ENCODE assay signal across 28 cellular contexts in the genomic region with DNA sequence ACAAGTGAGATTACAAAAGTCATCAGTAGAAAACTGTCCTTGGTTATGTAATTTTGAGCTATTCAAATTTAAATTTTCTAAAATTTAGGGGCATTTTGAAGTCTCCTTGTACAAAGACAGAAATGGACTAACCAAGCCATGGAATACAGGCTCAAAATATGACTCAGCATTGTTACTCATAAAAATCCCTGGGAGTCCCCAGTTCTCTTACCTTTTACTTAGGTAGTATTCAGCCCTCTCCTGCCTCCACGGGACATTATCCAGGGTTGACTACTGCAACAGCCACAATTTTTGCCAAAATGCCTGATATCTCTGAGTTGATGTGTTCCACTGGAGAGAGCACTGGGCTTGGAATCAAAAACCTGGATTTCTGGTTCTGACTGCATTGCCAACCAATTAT. TPM values are rescaled to one million over a fixed set of nuclear protein-coding genes. Genes with fewer than 3 reads are reported as not detected.
DNase-seq lines count a peak whose midpoint lies in the region; ATAC-seq, FAIRE-seq and TF ChIP-seq lines count a peak whose summit lies in the region.
"Had no signal": no experiment of that assay in that cellular context is flagged by ENCODE, and none has a peak within 500 bp of the region (broad histone marks: within the 10 kb centered on the region; RNA-seq: fewer than 3 reads in every experiment).

No MANE protein-coding gene starts in this region.

- H3K9me3 Mint-ChIP-seq in CD8-positive, alpha-beta memory T cell: no peaks in the 10 kb centered on the region
- H3K9me3 Mint-ChIP-seq: CD14-positive monocyte, H9 had no signal

- CTCF ChIA-PET in GM12878 (lab: Yijun Ruan, JAX): interaction anchor here (1.2 to 4.5 kb wide), 7 partner anchors 8 to 87 kb away, joined by 3 to 52 read pairs (median 7); no protein-coding TSS in a partner anchor
- CTCF ChIA-PET in CD8-positive, alpha-beta memory T cell (lab: Charles Lee): no interaction called here

- DNase-seq in ELR (ENCODE audit: low read depth): peak; percentile 6
- no peak for DNase-seq in GM12878 (ENCODE audit: low read depth, low spot score)
- peak in 1 of 2 donors; percentile 43 for DNase-seq in foreskin keratinocyte
- no peak for DNase-seq in SW480 (ENCODE audit: low spot score)
- no peak for DNase-seq in gastrocnemius medialis
- DNase-seq in CD8-positive, alpha-beta memory T cell: no peak
- DNase-seq: 8988T, ACHN, BE2C, Calu3, DMS153, DND-41, GM23248, H9, Kasumi-1, MG63, NCI-H1105 treated with DMSO at 0.1 percent for 48 hours, NCI-H146, NCI-H2029, NCI-H446, NCI-H524 treated with DMSO at 0.1 percent for 48 hours, NCI-H774, SJCRH30 had no signal

- H3K4me1 ChIP-seq in GM12878 (ENCODE audit: control insufficient read depth, insufficient read depth, low read length) (peaks cover 58% of the 10 kb centered on the region), foreskin keratinocyte (no peaks in the 10 kb centered on the region), gastrocnemius medialis (no peaks in the 10 kb centered on the region)
- H3K4me1 ChIP-seq in CD8-positive, alpha-beta memory T cell (ENCODE audit: insufficient read depth, low read length): no peaks in the 10 kb centered on the region
- H3K4me1 ChIP-seq: BE2C, SJCRH30 had no signal

- H3K36me3 ChIP-seq in GM12878 (ENCODE audit: control insufficient read depth in 2 of 2, insufficient read depth in 2 of 2, low read length in 1 of 2): no peaks in the 10 kb centered on the region
- H3K36me3 ChIP-seq in gastrocnemius medialis: no peaks in the 10 kb centered on the region
- no peaks in the 10 kb centered on the region for H3K36me3 ChIP-seq in CD8-positive, alpha-beta memory T cell (ENCODE audit: insufficient read depth, low read length)
- H3K36me3 ChIP-seq: BE2C, MG63, SJCRH30 had no signal

- no peak overlapping the region for H3K9ac ChIP-seq in GM12878 (ENCODE audit: control insufficient read depth, insufficient read depth, low read length)
- H3K9ac ChIP-seq: GM23248 had no signal

- H3K4me3 ChIP-seq in GM12878 (no peak overlapping the region), gastrocnemius medialis (no peak overlapping the region)
- no peak overlapping the region for H3K4me3 ChIP-seq in CD8-positive, alpha-beta memory T cell (ENCODE audit: low read length)
- H3K4me3 ChIP-seq: GM23248, MG63, SJCRH30 had no signal

- no peaks in the 10 kb centered on the region for H3K79me2 ChIP-seq in GM12878 (ENCODE audit: control insufficient read depth, insufficient read depth, low read length)

- TF ChIP-seq RAD21 in GM12878 (IDR thresholded peaks at IDR 0.05; ENCODE audit: insufficient read depth, low read depth, low read length): peak; percentile 7; the same call in 1 of the 2 replicates

- H3K27me3 ChIP-seq in GM12878 (replicated peaks in 1 of 2; ENCODE audit: control insufficient read depth in 2 of 2, insufficient read depth in 2 of 2, low read length in 1 of 2): no peaks in the 10 kb centered on the region
- H3K27me3 ChIP-seq in foreskin keratinocyte: no peaks in the 10 kb centered on the region
- H3K27me3 ChIP-seq in gastrocnemius medialis: no peaks in the 10 kb centered on the region
- no peaks in the 10 kb centered on the region for H3K27me3 ChIP-seq in CD8-positive, alpha-beta memory T cell (ENCODE audit: insufficient read depth, low read length, poor library complexity, severe bottlenecking)
- H3K27me3 ChIP-seq: BE2C, MG63, SJCRH30 had no signal

- H2AFZ ChIP-seq in GM12878 (ENCODE audit: control insufficient read depth, low read depth, low read length): no peak overlapping the region
- H2AFZ ChIP-seq: GM23248 had no signal

- H3K27ac ChIP-seq in GM12878 (ENCODE audit: control insufficient read depth, insufficient read depth) (peak overlapping the region; percentile 49; the same call in 1 of the 2 replicates), foreskin keratinocyte (no peak overlapping the region), gastrocnemius medialis (no peak overlapping the region)
- H3K27ac ChIP-seq in CD8-positive, alpha-beta memory T cell (ENCODE audit: low read depth, low read length): no peak overlapping the region
- H3K27ac ChIP-seq: GM23248, SJCRH30 had no signal

- ATAC-seq in HG02759 (IDR thresholded peaks at IDR 0.05; ENCODE audit: unreplicated experiment) (peak; percentile 33), GM12878 (peak; percentile 34), foreskin keratinocyte (peak; percentile 84), gastrocnemius medialis (no peak), GM18517 (IDR thresholded peaks at IDR 0.05; ENCODE audit: unreplicated experiment) (no peak)
- ATAC-seq: Right ventricle myocardium inferior, SK-N-SH treated with all-trans-retinoic acid at 6 μM for 48 hours had no signal

- H3K27me3 Mint-ChIP-seq in CD8-positive, alpha-beta memory T cell: peaks cover 8 to 35% of the 10 kb centered on the region in 2 donors

- intact Hi-C loops in GM12878 (cut with micrococcal nuclease; ENCODE audit: unreplicated experiment): loop anchor here (1.0 to 10.0 kb wide), 2 partner anchors 46 to 710 kb away; no protein-coding TSS in a partner anchor
- intact Hi-C loops in gastrocnemius medialis (cut with DNase I; ENCODE audit: low total_unique reads): no loop called here

- TF ChIP-seq CTCF in GM12878 (IDR thresholded peaks at IDR 0.05 in 2 of 3, conservative IDR thresholded peaks at IDR 0.05 in 1 of 3; ENCODE audit: control insufficient read depth in 2 of 3, extremely low read depth in 1 of 3, insufficient read depth in 1 of 3, low read depth in 3 of 3, low read length in 3 of 3) (no peak; a peak in 1 of 6 replicates), foreskin keratinocyte (conservative IDR thresholded peaks at IDR 0.05) (no peak), gastrocnemius medialis (IDR thresholded peaks at IDR 0.05 in 4 of 5, conservative IDR thresholded peaks at IDR 0.05 in 1 of 5) (no peak)

- FAIRE-seq in GM12878 (lab: Jason Lieb, UNC): no peak

- no peaks in the 10 kb centered on the region for H3K36me3 Mint-ChIP-seq in CD8-positive, alpha-beta memory T cell
- H3K36me3 Mint-ChIP-seq: CD14-positive monocyte had no signal

- 0% methylated on average over 1 of the region's 1 CpG for WGBS in GM12878 (ENCODE audit: insufficient coverage, insufficient replicate concordance, low lambda C conversion rate, missing lambda C conversion rate)

- RAD21 ChIA-PET in GM12878 (lab: Charles Lee; ENCODE audit: unreplicated experiment): interaction anchor here (1.3 to 14.8 kb wide), 6 partner anchors 10 to 46 kb away, joined by 3 to 171 read pairs (median 25); no protein-coding TSS in a partner anchor

- H3K4me3 Mint-ChIP-seq in CD8-positive, alpha-beta memory T cell: no peak overlapping the region
- H3K4me3 Mint-ChIP-seq: CD14-positive monocyte, H9 had no signal

- no peak overlapping the region for H3K27ac Mint-ChIP-seq in CD8-positive, alpha-beta memory T cell
- H3K27ac Mint-ChIP-seq: CD14-positive monocyte, H9 had no signal

- POLR2A ChIA-PET in GM12878 (lab: Charles Lee): interaction anchor here (1.2 to 2.9 kb wide), 2 partner anchors 17 to 46 kb away, joined by 4 to 16 read pairs; no protein-coding TSS in a partner anchor
- POLR2A ChIA-PET in CD8-positive, alpha-beta memory T cell (lab: Charles Lee): no interaction called here

- no peaks in the 10 kb centered on the region for H4K20me1 ChIP-seq in GM12878 (ENCODE audit: control insufficient read depth, insufficient read depth)

- SMC1A ChIA-PET in GM12878 (lab: Charles Lee; ENCODE audit: uncharacterized antibody, unreplicated experiment): interaction anchor here (0.6 to 9.4 kb wide), 10 partner anchors 8 to 708 kb away, joined by 3 to 114 read pairs (median 20); no protein-coding TSS in a partner anchor

- BruUV-seq in GM12878 (replicated peaks; lab: Mats Ljungman, UMichigan): no TSS peak

- no peaks in the 10 kb centered on the region for H3K4me1 Mint-ChIP-seq in CD8-positive, alpha-beta memory T cell
- H3K4me1 Mint-ChIP-seq: CD14-positive monocyte had no signal

- H3K4me2 ChIP-seq in GM12878 (ENCODE audit: control insufficient read depth, insufficient read depth): no peak overlapping the region

- no peak for TF ChIP-seq POLR2A in GM12878 (IDR thresholded peaks at IDR 0.05; ENCODE audit: low read depth, low read length)
- TF ChIP-seq POLR2A in gastrocnemius medialis (IDR thresholded peaks at IDR 0.05): no peak

- no peak for TF ChIP-seq EP300 in GM12878 (IDR thresholded peaks at IDR 0.05; ENCODE audit: borderline replicate concordance in 1 of 2, control insufficient read depth in 1 of 2, low read depth in 2 of 2, low read length in 2 of 2)

- H3K9me3 ChIP-seq in GM12878 (replicated peaks; ENCODE audit: control insufficient read depth, insufficient read depth, low read length) (no peaks in the 10 kb centered on the region; the same call in 2 of the 3 replicates), gastrocnemius medialis (no peaks in the 10 kb centered on the region)
- no peaks in the 10 kb centered on the region for H3K9me3 ChIP-seq in CD8-positive, alpha-beta memory T cell (ENCODE audit: low read length)
- H3K9me3 ChIP-seq: BE2C, MG63, SJCRH30 had no signal

- in situ Hi-C loops in GM12878 (cut with MboI) (no loop called here), gastrocnemius medialis (cut with MboI; ENCODE audit: low sequenced_read_pairs in 4 of 4) (no loop called here)

TF ChIP-seq in GM12878, 131 proteins besides CTCF, POLR2A, EP300 and RAD21 (continues in another document):
- TF ChIP-seq JUNB (IDR thresholded peaks at IDR 0.05) (peak; percentile 77), EED (IDR thresholded peaks at IDR 0.05; ENCODE audit: low read depth) (peak; percentile 74; the same call in 1 of the 2 replicates)

RNA-seq across cellular contexts. Expression of gene CLDN18, which starts 25.0 kb away (rescaled TPM):
- not detected in 2 replicates for total RNA-seq in GM12878 (2013; cell fraction: nucleolus; rRNA removed)
- total RNA-seq in GM12878 (2014; rRNA removed) (0.11 and 0.22 TPM in 2 replicates), GM12878 (2014; rRNA removed; fragmentation: Illumina TruSeq; extraction: Trizol) (0.18 TPM in 2 replicates), GM12878 (2021) (0.26 and 0.32 TPM in 2 replicates), foreskin keratinocyte (not detected in 2 replicates), gastrocnemius medialis (not detected)
- not detected for polyA plus RNA-seq in GM12878 (2011; ENCODE audit: low read depth)
- polyA plus RNA-seq in GM12878 (2011; rRNA removed) (0.18 and 0.23 TPM in 2 replicates), GM12878 (2014; fragmentation: Illumina TruSeq; extraction: Trizol) (0.13 and 0.21 TPM in 2 replicates), GM12878 (2014; fragmentation: Nextera tagmentation; extraction: Ambion mirVana) (under 1 TPM; 0.05 to 0.09 TPM), GM12878 (2014; rRNA removed) (0.04 and 0.18 TPM in 2 replicates), GM12878 (2016; fragmentation: Nextera tagmentation; extraction: Ambion mirVana) (under 1 TPM in 1 of 2 experiments, not detected in 1; 0.28 TPM), foreskin keratinocyte (not detected in 2 replicates)
- polyA plus RNA-seq in GM12878 (2011; cell fraction: cytosol; rRNA removed): 0.03 and 0.08 TPM in 2 replicates
- 0.06 TPM in 2 replicates for polyA plus RNA-seq in GM12878 (2011; cell fraction: nucleus; rRNA removed)
- 0.07 TPM in 1 of 2 replicates, not detected in the other for polyA plus RNA-seq in GM12878 (2012)
- 0.22 and 0.36 TPM in 2 replicates for polyA minus RNA-seq in GM12878 (2011; rRNA and poly(A)+ RNA removed)
- 0.27 TPM in 1 of 2 replicates, not detected in the other for polyA minus RNA-seq in GM12878 (2011; cell fraction: cytosol; rRNA and poly(A)+ RNA removed)
- 0.12 TPM in 1 of 2 replicates, not detected in the other for polyA minus RNA-seq in GM12878 (2011; cell fraction: nucleus; rRNA and poly(A)+ RNA removed)
- total RNA-seq in CD8-positive, alpha-beta memory T cell: not detected
- polyA plus RNA-seq in CD8-positive, alpha-beta memory T cell: not detected
- total RNA-seq: GM23248, H9, Right ventricle myocardium inferior, SJCRH30 had no signal
- polyA plus RNA-seq: CD14-positive monocyte had no signal

Comparison
In these comparisons a context has a peak if more than half of its experiments do, and no peak if none do; other contexts are left out.
1. ATAC-seq: peak in HG02759 (single experiment), GM12878 (single experiment) and foreskin keratinocyte (single experiment); none in gastrocnemius medialis (0 of 2) and GM18517 (single experiment).